ENCODE assay signal across 10 cellular contexts in genomic region chr3:128805771-128806170, GRCh38.
A peak's percentile ranks its signal among the peaks of the same experiment; 100 is the strongest.
DNase-seq lines count a peak whose midpoint lies in the region; TF ChIP-seq lines count a peak whose summit lies in the region.
"Had no signal": no experiment of that assay in that cellular context is flagged by ENCODE, and none has a peak within 500 bp of the region (broad histone marks: within the 10 kb centered on the region; RNA-seq: fewer than 3 reads in every experiment).

No MANE protein-coding gene starts in this region.

- peaks cover 60% of the 10 kb centered on the region for H3K36me3 Mint-ChIP-seq in nephron (ENCODE audit: low read depth)

- H3K27ac Mint-ChIP-seq in nephron: peak overlapping the region in 2 of 3 experiments; percentile 14 to 71

- H3K27ac ChIP-seq in brain microvascular endothelial cell: peak overlapping the region; percentile 58
- H3K27ac ChIP-seq: hepatocyte had no signal

- in situ Hi-C loops in brain microvascular endothelial cell (cut with HindIII; ENCODE audit: low pct_ligation_motif_present, low sequenced_read_pairs): no loop called here

- TF ChIP-seq CTCF in brain microvascular endothelial cell (IDR thresholded peaks at IDR 0.05; ENCODE audit: low read depth, low read length, missing control alignments) (no peak), nephron (IDR thresholded peaks at IDR 0.05; ENCODE audit: unreplicated experiment in 3 of 3) (no peak)

- no peaks in the 10 kb centered on the region for H3K27me3 ChIP-seq in brain microvascular endothelial cell (replicated peaks)
- H3K27me3 ChIP-seq: hepatocyte had no signal

- H3K4me1 Mint-ChIP-seq in nephron: peaks cover 58% of the 10 kb centered on the region

- no peaks in the 10 kb centered on the region for H3K9me3 Mint-ChIP-seq in nephron

- no peaks in the 10 kb centered on the region for H3K27me3 Mint-ChIP-seq in nephron (ENCODE audit: low read depth)

- DNase-seq in ELR (ENCODE audit: low read depth) (peak; percentile 89), NOMO-1 treated with DMSO at 0.1 percent for 48 hours (lab: John Stamatoyannopoulos, UW; ENCODE audit: unreplicated experiment) (peak; percentile 96), brain microvascular endothelial cell (peak; percentile 29), SK-N-DZ (ENCODE audit: low spot score) (no peak), NCI-H2196 treated with DMSO at 0.1 percent for 48 hours (lab: John Stamatoyannopoulos, UW; ENCODE audit: unreplicated experiment) (no peak), germinal center (ENCODE audit: low spot score) (no peak)
- DNase-seq: RPMI8226; stimulated activated naive CD4-positive, alpha-beta T cell treated with Interleukin-2 at 50 U/mL for 16 hours had no signal

- H3K4me3 Mint-ChIP-seq in nephron: no peak overlapping the region

- no peak overlapping the region for H3K4me3 ChIP-seq in brain microvascular endothelial cell (ENCODE audit: low read depth, low read length)
- H3K4me3 ChIP-seq: hepatocyte had no signal

- peaks cover 43% of the 10 kb centered on the region for H3K36me3 ChIP-seq in brain microvascular endothelial cell (replicated peaks)

Comparison
In these comparisons a context has a peak if more than half of its experiments do, and no peak if none do; other contexts are left out.
1. DNase-seq: peak in ELR (single experiment), NOMO-1 treated with DMSO at 0.1 percent for 48 hours (single experiment) and brain microvascular endothelial cell (single experiment); none in SK-N-DZ (single experiment), NCI-H2196 treated with DMSO at 0.1 percent for 48 hours (single experiment) and germinal center (single experiment).